ENCODE assay signal across 19 cellular contexts in genomic region chr2:191174539-191174938, GRCh38. TPM values are rescaled to one million over a fixed set of nuclear protein-coding genes. Genes with fewer than 3 reads are reported as not detected.
DNase-seq lines count a peak whose midpoint lies in the region; ATAC-seq, FAIRE-seq and TF ChIP-seq lines count a peak whose summit lies in the region.
"Had no signal": no experiment of that assay in that cellular context is flagged by ENCODE, and none has a peak within 500 bp of the region (broad histone marks: within the 10 kb centered on the region; RNA-seq: fewer than 3 reads in every experiment).

No MANE protein-coding gene starts in this region.

- H2BK12ac ChIP-seq in H1 (ENCODE audit: low read depth, low read length), result no peak overlapping the region

- H3F3A ChIP-seq in neural progenitor cell (ENCODE audit: low read depth), result no peaks in the 10 kb centered on the region

- H4K91ac ChIP-seq in H1 (replicated peaks; ENCODE audit: insufficient read length, low read length), result no peak overlapping the region

- H3K23ac ChIP-seq in H1 (ENCODE audit: insufficient read length), result no peak overlapping the region

- CTCF ChIA-PET in A549 (lab: Yijun Ruan, JAX) (interaction anchor here (1.0 to 1.4 kb wide), 3 partner anchors 43 to 347 kb away, joined by 4 to 6 read pairs (median 4); no protein-coding TSS in a partner anchor), H1 (lab: Charles Lee; ENCODE audit: partially characterized antibody) (interaction anchor here (0.8 to 2.5 kb wide), 4 partner anchors 9 to 202 kb away, joined by 3 to 11 read pairs (median 4); no protein-coding TSS in a partner anchor)

- no peak overlapping the region for H3K4me3 Mint-ChIP-seq in neural progenitor cell
- no peak overlapping the region for H3K4me3 Mint-ChIP-seq in effector memory CD8-positive, alpha-beta T cell
- H3K4me3 Mint-ChIP-seq: CD4-positive, alpha-beta T cell had no signal

- H3K4me3 ChIP-seq in A549 (no peak overlapping the region), HUES64 (ENCODE audit: low read length) (no peak overlapping the region), H1 (ENCODE audit: extremely low read depth in 1 of 4, insufficient read depth in 2 of 4, low read depth in 3 of 4, low read length in 4 of 4) (no peak overlapping the region), neural progenitor cell (no peak overlapping the region)
- H3K4me3 ChIP-seq: GM12878 had no signal

- no peak overlapping the region for H2AK5ac ChIP-seq in H1 (ENCODE audit: low read depth, low read length)

- no peaks in the 10 kb centered on the region for H3K79me1 ChIP-seq in H1 (ENCODE audit: low read depth, low read length)

- no peaks in the 10 kb centered on the region for H3K79me2 ChIP-seq in H1 (ENCODE audit: control insufficient read depth in 1 of 2, insufficient read depth in 2 of 2, low read length in 2 of 2)
- H3K79me2 ChIP-seq in neural progenitor cell (ENCODE audit: low read depth), result no peaks in the 10 kb centered on the region

- TF ChIP-seq RAD21 in A549 (conservative IDR thresholded peaks at IDR 0.05 in 1 of 2, IDR thresholded peaks at IDR 0.05 in 1 of 2), result no peak
- no peak for TF ChIP-seq RAD21 in H1 (IDR thresholded peaks at IDR 0.05 in 1 of 2, conservative IDR thresholded peaks at IDR 0.05 in 1 of 2; ENCODE audit: low read depth in 2 of 2, low read length in 2 of 2)

- H3K27me3 ChIP-seq in HUES64 (ENCODE audit: insufficient read depth, low read length), result no peaks in the 10 kb centered on the region
- no peaks in the 10 kb centered on the region for H3K27me3 ChIP-seq in H1 (replicated peaks in 1 of 4; ENCODE audit: control insufficient read depth in 3 of 4, extremely low read depth in 1 of 4, insufficient read depth in 3 of 4, low read length in 3 of 4)
- H3K27me3 ChIP-seq in neural progenitor cell, result no peaks in the 10 kb centered on the region

- H3K9me3 Mint-ChIP-seq in neural progenitor cell, result no peaks in the 10 kb centered on the region
- H3K9me3 Mint-ChIP-seq in effector memory CD8-positive, alpha-beta T cell, result no peaks in the 10 kb centered on the region
- H3K9me3 Mint-ChIP-seq: CD4-positive, alpha-beta T cell had no signal

- H3K56ac ChIP-seq in H1 (replicated peaks; ENCODE audit: insufficient read length, low read depth, low read length), result no peak overlapping the region

- ATAC-seq in A549 (no peak), HG03175 (IDR thresholded peaks at IDR 0.05; ENCODE audit: unreplicated experiment) (no peak)
- ATAC-seq in effector memory CD8-positive, alpha-beta T cell (replicated peaks), result no peak
- ATAC-seq: GM12878 had no signal

- no peak overlapping the region for H2AFZ ChIP-seq in H1 (ENCODE audit: low read length)
- H2AFZ ChIP-seq in neural progenitor cell (replicated peaks), result no peak overlapping the region

- H3K4me1 ChIP-seq in A549 (peaks cover 92% of the 10 kb centered on the region), HUES64 (ENCODE audit: insufficient read depth, low read length) (peaks cover 13% of the 10 kb centered on the region), H1 (replicated peaks in 1 of 4; ENCODE audit: control insufficient read depth in 3 of 4, insufficient read depth in 4 of 4, low read length in 3 of 4) (peaks cover 0 to 3% (median 0%) of the 10 kb centered on the region in 4 experiments; a peak in 1 of 7 replicates), neural progenitor cell (peaks cover 11% of the 10 kb centered on the region)

- no peak for TF ChIP-seq POLR2A in A549 (IDR thresholded peaks at IDR 0.05; ENCODE audit: low read length)
- TF ChIP-seq POLR2A in H1 (IDR thresholded peaks at IDR 0.05; ENCODE audit: control extremely low read depth in 1 of 2, low read depth in 2 of 2, low read length in 2 of 2), result no peak

- H2BK15ac ChIP-seq in H1 (ENCODE audit: low read length), result no peak overlapping the region

- H3K27ac ChIP-seq in A549 (peak overlapping the region; percentile 94 to 95), HUES64 (ENCODE audit: low read depth, low read length) (peak overlapping the region; percentile 28; the same call in 1 of the 2 replicates), H1 (ENCODE audit: low read depth, low read length) (no peak overlapping the region), neural progenitor cell (no peak overlapping the region)
- H3K27ac ChIP-seq: KMS-11 had no signal

- no peak overlapping the region for H3K4me2 ChIP-seq in A549
- no peak overlapping the region for H3K4me2 ChIP-seq in H1 (ENCODE audit: insufficient read depth in 1 of 2, low read depth in 2 of 2, low read length in 2 of 2)
- H3K4me2 ChIP-seq in neural progenitor cell, result peak overlapping the region; percentile 44
- H3K4me2 ChIP-seq: KMS-11 had no signal

- TF ChIP-seq CTCF in A549 (IDR thresholded peaks at IDR 0.05) (no peak), H1 (IDR thresholded peaks at IDR 0.05; ENCODE audit: control extremely low read depth in 1 of 3, insufficient read depth in 1 of 3, low read depth in 1 of 3, low read length in 3 of 3) (no peak), neural progenitor cell (IDR thresholded peaks at IDR 0.05) (no peak)

- FAIRE-seq in A549 (lab: Jason Lieb, UNC), result no peak
- no peak for FAIRE-seq in H1 (lab: Jason Lieb, UNC)
- FAIRE-seq: GM12878 had no signal

- no peaks in the 10 kb centered on the region for H3K23me2 ChIP-seq in H1 (ENCODE audit: low read depth, low read length)

- no peaks in the 10 kb centered on the region for H4K20me1 ChIP-seq in H1 (replicated peaks in 1 of 2; ENCODE audit: control insufficient read depth in 1 of 2, insufficient read depth in 2 of 2, low read length in 2 of 2)
- H4K20me1 ChIP-seq in neural progenitor cell (ENCODE audit: low read depth), result no peaks in the 10 kb centered on the region

- no peak for DNase-seq in A549 (ENCODE audit: low read depth in 1 of 2, low spot score in 1 of 2)
- no peak for DNase-seq in H1 (ENCODE audit: low read depth in 1 of 2, low spot score in 2 of 2)
- DNase-seq in neural progenitor cell (ENCODE audit: low spot score), result no peak
- no peak for DNase-seq in activated CD4-positive, CD25-positive, alpha-beta regulatory T cell treated with anti-CD3 and anti-CD28 coated beads, Interleukin-2, amount 50 U/mL, for 72 hours
- no peak for DNase-seq in effector memory CD8-positive, alpha-beta T cell
- DNase-seq: CD4-positive, alpha-beta T cell; COR-L47; DND-41; H7; NCI-H1694 treated with DMSO at 0.1 percent for 48 hours; NCI-H446; NCI-H526; OCI-M1; Right ventricle myocardium superior had no signal

- no peaks in the 10 kb centered on the region for H3K36me3 Mint-ChIP-seq in neural progenitor cell
- H3K36me3 Mint-ChIP-seq in effector memory CD8-positive, alpha-beta T cell (ENCODE audit: insufficient read depth), result no peaks in the 10 kb centered on the region

- no peak overlapping the region for H2BK5ac ChIP-seq in H1 (ENCODE audit: low read depth, low read length)

- POLR2A ChIA-PET in A549 (lab: Yijun Ruan, JAX) (no interaction called here), H1 (lab: Charles Lee; ENCODE audit: partially characterized antibody) (interaction anchor here (1.1 to 1.3 kb wide), 2 partner anchors 26 to 72 kb away, joined by 3 read pairs; no protein-coding TSS in a partner anchor)

- no peak overlapping the region for H3K14ac ChIP-seq in H1 (ENCODE audit: insufficient read length)

- TF ChIP-seq EP300 in A549 (IDR thresholded peaks at IDR 0.05) (no peak), H1 (IDR thresholded peaks at IDR 0.05; ENCODE audit: borderline replicate concordance in 1 of 2, low read depth in 2 of 2, low read length in 2 of 2) (no peak)

- H3K18ac ChIP-seq in H1 (ENCODE audit: extremely low read depth, low read length), result no peak overlapping the region

- no peak overlapping the region for H3K27ac Mint-ChIP-seq in neural progenitor cell
- no peak overlapping the region for H3K27ac Mint-ChIP-seq in effector memory CD8-positive, alpha-beta T cell
- H3K27ac Mint-ChIP-seq: CD4-positive, alpha-beta T cell had no signal

- H3K9ac ChIP-seq in HUES64 (ENCODE audit: low read depth, low read length) (no peak overlapping the region), H1 (replicated peaks in 1 of 4; ENCODE audit: extremely low read depth in 1 of 4, low read depth in 3 of 4, low read length in 3 of 4) (no peak overlapping the region), neural progenitor cell (no peak overlapping the region)
- H3K9ac ChIP-seq: KMS-11 had no signal

- H4K5ac ChIP-seq in H1 (ENCODE audit: insufficient read length, low read depth, low read length), result no peak overlapping the region

- H3K4me1 Mint-ChIP-seq in neural progenitor cell, result peaks cover 38% of the 10 kb centered on the region
- H3K4me1 Mint-ChIP-seq in effector memory CD8-positive, alpha-beta T cell (ENCODE audit: low read depth in 2 of 2), result peaks cover 5 to 6% of the 10 kb centered on the region in 2 donors

- peaks cover 3% of the 10 kb centered on the region for H3K27me3 Mint-ChIP-seq in neural progenitor cell (ENCODE audit: insufficient read depth, low read depth)
- H3K27me3 Mint-ChIP-seq in effector memory CD8-positive, alpha-beta T cell, result no peaks in the 10 kb centered on the region
- H3K27me3 Mint-ChIP-seq: CD4-positive, alpha-beta T cell had no signal

- 89% methylated on average over 4 of the region's 4 CpGs for WGBS in A549 (ENCODE audit: missing lambda C conversion rate)
- WGBS in HUES64, result 68% methylated on average over 4 of the region's 4 CpGs
- 67% methylated on average over 4 of the region's 4 CpGs; no CpG with 5 or more reads in 1 of the 2 experiments for WGBS in H1 (ENCODE audit: extremely low coverage in 1 of 2, insufficient coverage in 1 of 2, insufficient read length in 1 of 2, insufficient replicate concordance in 2 of 2, low coverage in 1 of 2, low lambda C conversion rate in 2 of 2, missing lambda C conversion rate in 1 of 2), 2 experiments

- no peak overlapping the region for H2BK20ac ChIP-seq in H1 (ENCODE audit: low read length)

- H4K8ac ChIP-seq in H1 (ENCODE audit: extremely low read depth, insufficient read depth, low read length), result no peak overlapping the region

- H3K4ac ChIP-seq in H1 (replicated peaks; ENCODE audit: insufficient read length, low read depth, low read length), result no peak overlapping the region

- H3K36me3 ChIP-seq in HUES64 (ENCODE audit: insufficient read depth, low read length) (no peaks in the 10 kb centered on the region), H1 (ENCODE audit: control insufficient read depth in 2 of 4, insufficient read depth in 4 of 4, low read length in 3 of 4) (no peaks in the 10 kb centered on the region), neural progenitor cell (no peaks in the 10 kb centered on the region)

- H3K9me3 ChIP-seq in A549, result no peaks in the 10 kb centered on the region
- no peaks in the 10 kb centered on the region for H3K9me3 ChIP-seq in HUES64 (ENCODE audit: insufficient read depth, low read depth, low read length)
- no peaks in the 10 kb centered on the region for H3K9me3 ChIP-seq in H1 (ENCODE audit: insufficient read depth in 2 of 2, low read depth in 1 of 2, low read length in 1 of 2)
- no peaks in the 10 kb centered on the region for H3K9me3 ChIP-seq in neural progenitor cell (ENCODE audit: low read depth)

- H2BK120ac ChIP-seq in H1 (replicated peaks; ENCODE audit: low read depth, low read length), result no peak overlapping the region

RNA-seq across cellular contexts. Expression of gene STAT4, which starts 23.7 kb away (rescaled TPM):
- polyA plus RNA-seq in A549 (2011; rRNA removed) (32.4 and 34.4 TPM in 2 replicates), A549 (2017; fragmentation: RNase III; extraction: RNeasy Plus Mini Kit Qiagen cat#74134 plus additional on column Dnase treatment) (11.6 to 14.0 TPM (median 11.7 TPM) in 3 replicates), H1 (2011; rRNA removed) (0.33 and 0.36 TPM in 2 replicates)
- polyA plus RNA-seq in A549 (2012; cell fraction: cytosol; rRNA removed), result 5.2 and 6.9 TPM in 2 replicates
- polyA plus RNA-seq in A549 (2012; cell fraction: nucleus; rRNA removed), result 3.2 and 5.4 TPM in 2 replicates
- polyA minus RNA-seq in A549 (2011; rRNA and poly(A)+ RNA removed), result 15.4 and 26.1 TPM in 2 replicates
- 0.35 TPM for polyA plus RNA-seq in HUES64 (2013, experiment 1 of 2)
- polyA plus RNA-seq in HUES64 (2013, experiment 2 of 2), result 0.82 TPM
- total RNA-seq in H1 (2021; fragmentation: NEBNext Ultra II Directional; extraction: Animal tissue kit (Norgen Biotek cat#: 25700)), result 0.63 and 0.80 TPM in 2 replicates
- polyA plus RNA-seq in H1 (2011; cell fraction: cytosol; rRNA removed), result 0.19 TPM
- 0.33 TPM for polyA plus RNA-seq in H1 (2011; cell fraction: nucleus; rRNA removed)
- 0.36 to 0.51 TPM (median 0.45 TPM) in 4 replicates for polyA plus RNA-seq in H1 (2012, experiment 1 of 2)
- not detected for polyA plus RNA-seq in H1 (2012, experiment 2 of 2)
- polyA plus RNA-seq in H1 (2013, experiment 1 of 2), result 0.43 TPM
- polyA plus RNA-seq in H1 (2013, experiment 2 of 2), result 0.40 TPM
- polyA minus RNA-seq in H1 (2011; rRNA and poly(A)+ RNA removed), result 0.50 and 1.1 TPM in 2 replicates
- polyA minus RNA-seq in H1 (2011; cell fraction: cytosol; rRNA and poly(A)+ RNA removed), result not detected
- 2.7 TPM for polyA minus RNA-seq in H1 (2011; cell fraction: nucleus; rRNA and poly(A)+ RNA removed)
- total RNA-seq in neural progenitor cell (ENCODE audit: low replicate concordance), result 0.32 and 0.62 TPM in 2 replicates
- total RNA-seq: SK-MEL-5 had no signal

Comparison
In these comparisons a context has a peak if more than half of its experiments do, and no peak if none do; other contexts are left out.
1. H3K27ac ChIP-seq: peak in A549 (2 of 2) and HUES64 (single experiment); none in H1 (single experiment) and neural progenitor cell (single experiment).
2. Of the 18 proteins assayed by ChIP-seq in both H1 and A549: peak only in H1: none; only in A549: none; in both: MAFK; in neither: 17.